ENCODE assay signal across 28 cellular contexts in the genomic region with DNA sequence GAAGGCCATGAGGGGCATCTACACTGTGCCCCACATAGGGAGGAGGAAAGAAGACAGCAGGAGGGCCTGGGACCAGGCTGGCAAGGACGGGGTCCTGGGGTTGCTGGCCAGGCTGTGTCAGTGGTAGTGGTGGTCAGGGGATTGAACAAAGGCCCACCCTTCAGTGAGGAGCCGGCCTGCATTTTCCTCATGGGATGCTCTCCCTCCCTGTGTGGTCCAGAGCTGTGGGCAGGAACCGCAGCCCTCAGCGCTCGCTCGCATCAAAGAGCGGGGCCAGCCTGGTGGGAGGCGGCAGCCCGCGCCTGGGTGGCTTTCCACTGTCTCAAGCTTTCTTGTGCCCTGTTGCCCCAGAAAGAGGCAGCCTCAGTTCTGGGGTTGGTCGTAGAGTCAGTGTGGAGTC. TPM values are rescaled to one million over a fixed set of nuclear protein-coding genes. Genes with fewer than 3 reads are reported as not detected.
"Had no signal": no experiment of that assay in that cellular context is flagged by ENCODE, and none has a peak within 500 bp of the region (broad histone marks: within the 10 kb centered on the region; RNA-seq: fewer than 3 reads in every experiment).

No MANE protein-coding gene starts in this region.

- H3K4me3 Mint-ChIP-seq: activated CD4-positive, alpha-beta T cell treated with anti-CD3 and anti-CD28 coated beads, Interleukin-2, amount 10 ng/mL, durations not matched to agents 7 days and 5 days; activated CD8-positive, alpha-beta T cell treated with anti-CD3 and anti-CD28 coated beads, Interleukin-2, amount 10 ng/mL, durations not matched to agents 7 days and 5 days; activated T-helper 1 cell treated with anti-CD3 and anti-CD28 coated beads, Interleukin-12 subunit alpha, Interleukin-12 subunit beta, Interleukin-2, Interleukin-4 antibody, amounts not matched to agents 30 ng/mL and 10 ng/mL and 1 ng/mL, durations not matched to agents 14 hours and 24 hours and 36 hours; effector memory CD8-positive, alpha-beta T cell; memory B cell; naive B cell; neural crest cell; stimulated activated memory B cell treated with anti-CD40 and anti-IgM and Interleukin-4, amounts not matched to agents 10 μg/mL and 1 μg/mL and 100 μg/mL, for 72 hours had no signal

- H3K27me3 ChIP-seq: right atrium auricular region had no signal

- H3K9me3 Mint-ChIP-seq: activated CD4-positive, alpha-beta T cell treated with anti-CD3 and anti-CD28 coated beads, Interleukin-2, amount 10 ng/mL, durations not matched to agents 7 days and 5 days; activated naive CD4-positive, alpha-beta T cell treated with anti-CD3 and anti-CD28 coated beads, Interleukin-2, amount 50 U/mL, for 72 hours; activated T-helper 1 cell treated with anti-CD3 and anti-CD28 coated beads, Interleukin-12 subunit alpha, Interleukin-12 subunit beta, Interleukin-2, Interleukin-4 antibody, amounts not matched to agents 30 ng/mL and 10 ng/mL and 1 ng/mL, durations not matched to agents 14 hours and 24 hours and 36 hours; effector memory CD8-positive, alpha-beta T cell; memory B cell; neural crest cell; stimulated activated memory B cell treated with anti-CD40 and anti-IgM and Interleukin-4, amounts not matched to agents 10 μg/mL and 1 μg/mL and 100 μg/mL, for 72 hours had no signal

- ATAC-seq: activated CD8-positive, alpha-beta T cell treated with anti-CD3 and anti-CD28 coated beads, Interleukin-2, amount 10 ng/mL, durations not matched to agents 7 days and 5 days; activated naive CD4-positive, alpha-beta T cell treated with anti-CD3 and anti-CD28 coated beads, Interleukin-2, amount 50 U/mL, for 72 hours; effector memory CD8-positive, alpha-beta T cell; esophagus mucosa; stimulated activated memory B cell treated with anti-CD40 and anti-IgM and Interleukin-4, amounts not matched to agents 10 μg/mL and 1 μg/mL and 100 μg/mL, for 72 hours had no signal

- H3K4me3 ChIP-seq: prostate gland, right atrium auricular region, skin epidermis, stomach, transverse colon had no signal

- H3K4me1 ChIP-seq: prostate gland, right atrium auricular region, stomach, transverse colon had no signal

- H3K36me3 ChIP-seq: brain microvascular endothelial cell, prostate gland, right atrium auricular region, stomach, transverse colon had no signal

- H3K27ac ChIP-seq: brain microvascular endothelial cell, prostate gland, right atrium auricular region, skin epidermis, stomach, transverse colon, VCaP had no signal

- H3K27ac Mint-ChIP-seq: activated CD4-positive, alpha-beta T cell treated with anti-CD3 and anti-CD28 coated beads, Interleukin-2, amount 10 ng/mL, durations not matched to agents 7 days and 5 days; activated CD8-positive, alpha-beta T cell treated with anti-CD3 and anti-CD28 coated beads, Interleukin-2, amount 10 ng/mL, durations not matched to agents 7 days and 5 days; activated naive CD4-positive, alpha-beta T cell treated with anti-CD3 and anti-CD28 coated beads, Interleukin-2, amount 50 U/mL, for 72 hours; activated T-helper 1 cell treated with anti-CD3 and anti-CD28 coated beads, Interleukin-12 subunit alpha, Interleukin-12 subunit beta, Interleukin-2, Interleukin-4 antibody, amounts not matched to agents 30 ng/mL and 10 ng/mL and 1 ng/mL, durations not matched to agents 14 hours and 24 hours and 36 hours; effector memory CD8-positive, alpha-beta T cell; memory B cell; stimulated activated memory B cell treated with anti-CD40 and anti-IgM and Interleukin-4, amounts not matched to agents 10 μg/mL and 1 μg/mL and 100 μg/mL, for 72 hours had no signal

- H3K36me3 Mint-ChIP-seq: activated naive CD4-positive, alpha-beta T cell treated with anti-CD3 and anti-CD28 coated beads, Interleukin-2, amount 50 U/mL, for 72 hours; memory B cell; naive B cell; stimulated activated memory B cell treated with anti-CD40 and anti-IgM and Interleukin-4, amounts not matched to agents 10 μg/mL and 1 μg/mL and 100 μg/mL, for 72 hours had no signal

- DNase-seq: activated CD4-positive, alpha-beta T cell treated with anti-CD3 and anti-CD28 coated beads, Interleukin-2, amount 10 ng/mL, durations not matched to agents 7 days and 5 days; activated CD4-positive, CD25-positive, alpha-beta regulatory T cell treated with anti-CD3 and anti-CD28 coated beads, Interleukin-2, amount 50 U/mL, for 72 hours; activated CD8-positive, alpha-beta T cell treated with anti-CD3 and anti-CD28 coated beads, Interleukin-2, amount 10 ng/mL, durations not matched to agents 7 days and 5 days; activated gamma-delta T cell treated with Interleukin-2 at 50 U/mL for 16 hours; brain microvascular endothelial cell; caudate nucleus; dermis blood vessel endothelial cell; effector memory CD8-positive, alpha-beta T cell; hippocampal formation; naive B cell; stimulated activated CD4-positive, alpha-beta T cell treated with anti-CD3 and anti-CD28 coated beads, Interleukin-2, amount 100 ng/mL, for 24 hours; stomach; transverse colon had no signal

- H3K4me1 Mint-ChIP-seq: activated CD4-positive, alpha-beta T cell treated with anti-CD3 and anti-CD28 coated beads, Interleukin-2, amount 10 ng/mL, durations not matched to agents 7 days and 5 days; naive B cell; stimulated activated memory B cell treated with anti-CD40 and anti-IgM and Interleukin-4, amounts not matched to agents 10 μg/mL and 1 μg/mL and 100 μg/mL, for 72 hours had no signal

- H3K9me3 ChIP-seq: prostate gland, right atrium auricular region, stomach, transverse colon had no signal

RNA-seq across cellular contexts. Expression of a gene that starts 24.8 kb away (rescaled TPM):
- total RNA-seq: activated CD4-positive, alpha-beta T cell treated with anti-CD3 and anti-CD28 coated beads, Interleukin-2, amount 10 ng/mL, durations not matched to agents 7 days and 5 days; activated CD8-positive, alpha-beta T cell treated with anti-CD3 and anti-CD28 coated beads, Interleukin-2, amount 10 ng/mL, durations not matched to agents 7 days and 5 days; activated naive CD4-positive, alpha-beta T cell treated with anti-CD3 and anti-CD28 coated beads, Interleukin-2, amount 50 U/mL, for 72 hours; activated T-helper 1 cell treated with anti-CD3 and anti-CD28 coated beads, Interleukin-12 subunit alpha, Interleukin-12 subunit beta, Interleukin-2, Interleukin-4 antibody, amounts not matched to agents 30 ng/mL and 10 ng/mL and 1 ng/mL, durations not matched to agents 14 hours and 24 hours and 36 hours; aorta; dermis blood vessel endothelial cell; endothelial cell of umbilical vein; frontal cortex; prostate gland; right atrium auricular region; T-helper 2 cell treated with Interferon-gamma antibody and Interleukin-4, amounts not matched to agents 100 ng/mL and 5 ng/mL, for 36 hours; temporal lobe had no signal
- polyA plus RNA-seq: endothelial cell of umbilical vein had no signal
